In genomic region chr9:132312873-132313272, GRCh38 we compare ENCODE assay signal across 16 cellular contexts. TPM values are rescaled to one million over a fixed set of nuclear protein-coding genes. Genes with fewer than 3 reads are reported as not detected.
DNase-seq lines count a peak whose midpoint lies in the region; ATAC-seq, FAIRE-seq and TF ChIP-seq lines count a peak whose summit lies in the region.
"Had no signal": no experiment of that assay in that cellular context is flagged by ENCODE, and none has a peak within 500 bp of the region (broad histone marks: within the 10 kb centered on the region; RNA-seq: fewer than 3 reads in every experiment).

No MANE protein-coding gene starts in this region.

- no peak overlapping the region for H3K4me3 ChIP-seq in PC-3 (ENCODE audit: low read length)
- no peak overlapping the region for H3K4me3 ChIP-seq in choroid plexus epithelial cell (ENCODE audit: low read depth, low read length)
- H3K4me3 ChIP-seq in naive thymus-derived CD4-positive, alpha-beta T cell (ENCODE audit: low read length), result no peak overlapping the region

- no peaks in the 10 kb centered on the region for H3K9me3 ChIP-seq in CD4-positive, alpha-beta T cell (ENCODE audit: control insufficient read depth, low read length)
- no peaks in the 10 kb centered on the region for H3K9me3 ChIP-seq in PC-3 (ENCODE audit: low read length)
- no peaks in the 10 kb centered on the region for H3K9me3 ChIP-seq in naive thymus-derived CD4-positive, alpha-beta T cell (ENCODE audit: control insufficient read depth in 2 of 3, low read length in 3 of 3)

- TF ChIP-seq CTCF in CD4-positive, alpha-beta T cell (IDR thresholded peaks at IDR 0.05), result no peak
- TF ChIP-seq CTCF in PC-3 (conservative IDR thresholded peaks at IDR 0.05; ENCODE audit: low read depth, low read length) (peak; percentile 35), choroid plexus epithelial cell (conservative IDR thresholded peaks at IDR 0.05; ENCODE audit: low read depth, low read length) (peak; percentile 33), D721Med (IDR thresholded peaks at IDR 0.05; ENCODE audit: insufficient read depth, missing control alignments) (no peak)

- no peaks in the 10 kb centered on the region for H3K9me3 Mint-ChIP-seq in CD4-positive, alpha-beta T cell
- H3K9me3 Mint-ChIP-seq in naive thymus-derived CD4-positive, alpha-beta T cell, result peaks cover 0 to 4% (median 0%) of the 10 kb centered on the region in 11 donors
- H3K9me3 Mint-ChIP-seq: stimulated activated naive B cell treated with anti-CD40 and anti-IgM and Interleukin-4, amounts not matched to agents 10 μg/mL and 1 μg/mL and 100 μg/mL, for 72 hours had no signal

- H3K79me2 ChIP-seq in PC-3 (ENCODE audit: low read length), result no peaks in the 10 kb centered on the region

- ATAC-seq in CD4-positive, alpha-beta T cell (ENCODE audit: poor library complexity), result no peak
- ATAC-seq in PC-3, result no peak
- no peak for ATAC-seq in naive thymus-derived CD4-positive, alpha-beta T cell

- peaks cover 64% of the 10 kb centered on the region for H3K36me3 Mint-ChIP-seq in CD4-positive, alpha-beta T cell (ENCODE audit: low read depth)
- peaks cover 13 to 48% (median 39%) of the 10 kb centered on the region in 5 donors for H3K36me3 Mint-ChIP-seq in naive thymus-derived CD4-positive, alpha-beta T cell

- FAIRE-seq in D721Med (lab: Jason Lieb, UNC), result no peak
- FAIRE-seq in HTR-8/SVneo (lab: Jason Lieb, UNC), result no peak
- FAIRE-seq: endometrium had no signal

- no peak for DNase-seq in CD4-positive, alpha-beta T cell
- no peak for DNase-seq in PC-3
- peak; percentile 21 for DNase-seq in choroid plexus epithelial cell (ENCODE audit: low read depth)
- DNase-seq in naive thymus-derived CD4-positive, alpha-beta T cell, result no peak
- no peak for DNase-seq in D721Med (ENCODE audit: insufficient read length, low spot score)
- no peak for DNase-seq in NCI-H226
- no peak for DNase-seq in H4 (ENCODE audit: low spot score)
- no peak for DNase-seq in HTR-8/SVneo (ENCODE audit: insufficient read length, low spot score)
- DNase-seq: activated naive CD4-positive, alpha-beta T cell treated with Interleukin-2 at 50 U/mL for 16 hours; caudate nucleus; NCI-H1048; NCI-H2227 treated with DMSO at 0.1 percent for 48 hours; retina; stimulated activated CD4-positive, alpha-beta T cell treated with anti-CD3 and anti-CD28 coated beads, Interleukin-4, amount 100 ng/mL, for 4 hours; stimulated activated naive B cell treated with anti-CD40 and anti-IgM and Interleukin-4, amounts not matched to agents 10 μg/mL and 1 μg/mL and 100 μg/mL, for 72 hours had no signal

- no peaks in the 10 kb centered on the region for H3K4me1 ChIP-seq in PC-3 (ENCODE audit: insufficient read depth, low read length)
- peaks cover 0 to 10% of the 10 kb centered on the region in 2 donors for H3K4me1 ChIP-seq in naive thymus-derived CD4-positive, alpha-beta T cell (ENCODE audit: control insufficient read depth in 2 of 2, insufficient read depth in 2 of 2, low read length in 2 of 2)

- no peak overlapping the region for H3K9ac ChIP-seq in PC-3 (ENCODE audit: low read length)

- H3K9me2 ChIP-seq in PC-3 (replicated peaks; ENCODE audit: low read length), result no peaks in the 10 kb centered on the region

- H3K27me3 ChIP-seq in CD4-positive, alpha-beta T cell (ENCODE audit: control insufficient read depth, insufficient read depth, low read length), result no peaks in the 10 kb centered on the region
- H3K27me3 ChIP-seq in PC-3 (ENCODE audit: low read length), result no peaks in the 10 kb centered on the region
- no peaks in the 10 kb centered on the region for H3K27me3 ChIP-seq in naive thymus-derived CD4-positive, alpha-beta T cell (ENCODE audit: control insufficient read depth in 2 of 2, insufficient read depth in 2 of 2, low read length in 2 of 2)

- H3K27ac Mint-ChIP-seq in CD4-positive, alpha-beta T cell, result peak overlapping the region; percentile 16
- peak overlapping the region in 5 of 9 donors; percentile 9 to 42 (median 19) for H3K27ac Mint-ChIP-seq in naive thymus-derived CD4-positive, alpha-beta T cell

- H3K36me3 ChIP-seq in PC-3 (ENCODE audit: low read depth, low read length), result peaks cover 14% of the 10 kb centered on the region; the same call in 1 of the 2 replicates
- H3K36me3 ChIP-seq in naive thymus-derived CD4-positive, alpha-beta T cell (ENCODE audit: control insufficient read depth in 2 of 3, insufficient read depth in 3 of 3, low read length in 3 of 3), result peaks cover 10 to 59% (median 11%) of the 10 kb centered on the region in 3 experiments

- H3F3A ChIP-seq in PC-3 (ENCODE audit: low read length, unreplicated experiment), result no peaks in the 10 kb centered on the region

- H3K4me1 Mint-ChIP-seq in CD4-positive, alpha-beta T cell (ENCODE audit: low read depth), result peaks cover 35% of the 10 kb centered on the region
- peaks cover 10 to 47% (median 34%) of the 10 kb centered on the region in 7 donors for H3K4me1 Mint-ChIP-seq in naive thymus-derived CD4-positive, alpha-beta T cell

- H3K4me3 Mint-ChIP-seq in CD4-positive, alpha-beta T cell, result no peak overlapping the region
- no peak overlapping the region for H3K4me3 Mint-ChIP-seq in naive thymus-derived CD4-positive, alpha-beta T cell
- H3K4me3 Mint-ChIP-seq: stimulated activated naive B cell treated with anti-CD40 and anti-IgM and Interleukin-4, amounts not matched to agents 10 μg/mL and 1 μg/mL and 100 μg/mL, for 72 hours had no signal

- H3K4me2 ChIP-seq in PC-3 (ENCODE audit: low read length), result no peak overlapping the region

- no TSS peak for BruUV-seq in PC-3 (replicated peaks; lab: Mats Ljungman, UMichigan)

- intact Hi-C loops in CD4-positive, alpha-beta T cell (cut with DNase I, micrococcal nuclease), result no loop called here
- intact Hi-C loops in PC-3 (cut with micrococcal nuclease), result no loop called here
- intact Hi-C loops in naive thymus-derived CD4-positive, alpha-beta T cell (cut with micrococcal nuclease), result no loop called here

- no peak overlapping the region for H3K27ac ChIP-seq in CD4-positive, alpha-beta T cell (ENCODE audit: low read depth, low read length)
- no peak overlapping the region for H3K27ac ChIP-seq in PC-3 (ENCODE audit: low read length)
- H3K27ac ChIP-seq in naive thymus-derived CD4-positive, alpha-beta T cell (ENCODE audit: low read depth, low read length), result no peak overlapping the region

- CTCF ChIA-PET in CD4-positive, alpha-beta T cell (lab: Charles Lee), result interaction anchor here (1.4 to 1.6 kb wide), 2 partner anchors 44 to 54 kb away, joined by 3 to 5 read pairs; no protein-coding TSS in a partner anchor
- CTCF ChIA-PET in PC-3 (lab: Charles Lee), result no interaction called here
- CTCF ChIA-PET in naive thymus-derived CD4-positive, alpha-beta T cell (lab: Charles Lee), result no interaction called here

- no peak overlapping the region for H2AFZ ChIP-seq in PC-3 (ENCODE audit: low read length)

- POLR2A ChIA-PET in CD4-positive, alpha-beta T cell (lab: Charles Lee), result interaction anchor here (0.6 to 1.5 kb wide), 2 partner anchors 17 to 42 kb away, joined by 3 read pairs; partner anchors contain the start of gene SETX
- POLR2A ChIA-PET in PC-3 (lab: Charles Lee; ENCODE audit: unreplicated experiment), result no interaction called here
- POLR2A ChIA-PET in naive thymus-derived CD4-positive, alpha-beta T cell (lab: Charles Lee), result interaction anchor here (0.5 kb wide), 1 partner anchor 926 kb away, joined by 3 read pairs; no protein-coding TSS in a partner anchor

- no peaks in the 10 kb centered on the region for H4K20me1 ChIP-seq in PC-3 (ENCODE audit: low read length)

- no peaks in the 10 kb centered on the region for H3K27me3 Mint-ChIP-seq in CD4-positive, alpha-beta T cell
- H3K27me3 Mint-ChIP-seq in naive thymus-derived CD4-positive, alpha-beta T cell, result no peaks in the 10 kb centered on the region
- H3K27me3 Mint-ChIP-seq: stimulated activated naive B cell treated with anti-CD40 and anti-IgM and Interleukin-4, amounts not matched to agents 10 μg/mL and 1 μg/mL and 100 μg/mL, for 72 hours had no signal

RNA-seq across cellular contexts. Expression of gene SETX, which starts 41.9 kb away (rescaled TPM):
- total RNA-seq in CD4-positive, alpha-beta T cell, result 10 to 100 TPM; 36.1 to 37.7 TPM
- 21.0 and 22.7 TPM in 2 replicates for total RNA-seq in PC-3 (2014; rRNA removed)
- 10 to 100 TPM; 52.0 to 83.2 (median 70.2) TPM for total RNA-seq in naive thymus-derived CD4-positive, alpha-beta T cell
- 10 to 100 TPM; 29.0 to 32.0 TPM for polyA plus RNA-seq in naive thymus-derived CD4-positive, alpha-beta T cell
- total RNA-seq in H4 (2014; rRNA removed; shearing (Covaris generic)), result 13.4 and 16.7 TPM in 2 replicates

Comparison
In these comparisons a context has a peak if more than half of its experiments do, and no peak if none do; other contexts are left out.
1. CTCF ChIP-seq: peak in PC-3 (single experiment) and choroid plexus epithelial cell (single experiment); none in CD4-positive, alpha-beta T cell (single experiment) and D721Med (single experiment).